12 cellular contexts compared by ENCODE assay signal in genomic region chr6:140041571-140042332, GRCh38.
"Had no signal": no experiment of that assay in that cellular context is flagged by ENCODE, and none has a peak within 500 bp of the region (broad histone marks: within the 10 kb centered on the region; RNA-seq: fewer than 3 reads in every experiment).

No MANE protein-coding gene starts in this region.

- H2AFZ ChIP-seq: hepatocyte had no signal

- H3K4me2 ChIP-seq: hepatocyte had no signal

- H3K36me3 ChIP-seq: pancreas, vagina had no signal

- H3K9me3 ChIP-seq: pancreas, vagina had no signal

- H3K79me2 ChIP-seq: hepatocyte had no signal

- H3K27me3 ChIP-seq: hepatocyte, pancreas, vagina had no signal

- DNase-seq: activated CD4-positive, alpha-beta T cell treated with anti-CD3 and anti-CD28 coated beads, Interleukin-2, amount 10 ng/mL, durations not matched to agents 7 days and 5 days; activated CD4-positive, CD25-positive, alpha-beta regulatory T cell; activated CD8-positive, alpha-beta memory T cell treated with anti-CD3 and anti-CD28 coated beads for 24 hours; activated naive CD4-positive, alpha-beta T cell treated with anti-CD3 and anti-CD28 coated beads for 36 hours; left ventricle myocardium superior; nephron progenitor cell; pancreas; stimulated activated CD4-positive, alpha-beta T cell treated with anti-CD3 and anti-CD28 coated beads, Interleukin-15, amount 100 ng/mL, for 24 hours; stimulated activated CD4-positive, alpha-beta T cell treated with anti-CD3 and anti-CD28 coated beads, Interleukin-4, amount 100 ng/mL, for 24 hours had no signal

- H3K4me3 ChIP-seq: hepatocyte, pancreas, vagina had no signal

- ATAC-seq: activated T-helper 17 cell treated with anti-CD3 and anti-CD28 coated beads, Interleukin-2, amount 50 U/mL, for 72 hours; left ventricle myocardium superior; pancreas had no signal

- H3K27ac ChIP-seq: hepatocyte, pancreas, vagina had no signal

- H3K4me1 ChIP-seq: pancreas had no signal
